ENCODE assay signal across 8 cellular contexts in genomic region chr5:132459031-132459982, GRCh38. TPM values are rescaled to one million over a fixed set of nuclear protein-coding genes. Genes with fewer than 3 reads are reported as not detected.
A peak's percentile ranks its signal among the peaks of the same experiment; 100 is the strongest.
DNase-seq lines count a peak whose midpoint lies in the region; ATAC-seq and TF ChIP-seq lines count a peak whose summit lies in the region.

No MANE protein-coding gene starts in this region.

- H4K20me1 ChIP-seq in SK-N-SH (ENCODE audit: insufficient read depth), result no peaks in the 10 kb centered on the region

- no peak overlapping the region for H2AFZ ChIP-seq in SK-N-SH (ENCODE audit: low read depth)

- DNase-seq in Right ventricle myocardium superior, result no peak
- DNase-seq in right atrium auricular region (ENCODE audit: low spot score), result no peak
- no peak for DNase-seq in SK-N-SH
- peak; percentile 85 for DNase-seq in fibroblast of villous mesenchyme (ENCODE audit: low read depth)
- DNase-seq in upper lobe of left lung, result peak in 1 of 2 donors; percentile 73
- DNase-seq in NCI-H146 treated with DMSO at 0.1 percent for 48 hours (lab: John Stamatoyannopoulos, UW; ENCODE audit: unreplicated experiment), result no peak
- no peak for DNase-seq in aorta

- no peak for TF ChIP-seq CTCF in right atrium auricular region (IDR thresholded peaks at IDR 0.05)
- no peak for TF ChIP-seq CTCF in SK-N-SH (IDR thresholded peaks at IDR 0.05)
- TF ChIP-seq CTCF in fibroblast of villous mesenchyme (IDR thresholded peaks at IDR 0.05; ENCODE audit: insufficient read depth, low read depth, low read length), result no peak
- no peak for TF ChIP-seq CTCF in upper lobe of left lung (IDR thresholded peaks at IDR 0.05)

- CTCF ChIA-PET in SK-N-SH (lab: Yijun Ruan, JAX), result interaction anchor here (0.7 to 1.8 kb wide), 7 partner anchors 15 to 48 kb away, joined by 3 to 5 read pairs (median 3); no protein-coding TSS in a partner anchor

- WGBS in SK-N-SH (ENCODE audit: low lambda C conversion rate), result 76% methylated on average over 6 of the region's 12 CpGs
- WGBS in upper lobe of left lung, 2 donors, result 82 to 84% methylated on average over 9 to 12 of the region's 12 CpGs
- 90 to 93% methylated on average over 12 of the region's 12 CpGs for WGBS in aorta, 2 donors

- no peak for TF ChIP-seq POLR2A in upper lobe of left lung (IDR thresholded peaks at IDR 0.05)

- peaks cover 0 to 54% of the 10 kb centered on the region in 2 donors for H3K4me1 ChIP-seq in right atrium auricular region
- peaks cover 30 to 49% of the 10 kb centered on the region in 2 experiments for H3K4me1 ChIP-seq in SK-N-SH (ENCODE audit: control insufficient read depth in 1 of 2, insufficient read depth in 2 of 2, low read depth in 1 of 2, low read length in 1 of 2)
- peaks cover 68 to 83% (median 75%) of the 10 kb centered on the region in 4 donors for H3K4me1 ChIP-seq in upper lobe of left lung
- H3K4me1 ChIP-seq in aorta (ENCODE audit: control insufficient read depth in 1 of 2, insufficient read depth in 2 of 2, low read length in 2 of 2), result no peaks in the 10 kb centered on the region

- H3K36me3 ChIP-seq in right atrium auricular region (peaks cover 5% of the 10 kb centered on the region), SK-N-SH (replicated peaks in 1 of 2; ENCODE audit: control insufficient read depth in 1 of 2, insufficient read depth in 2 of 2, low read length in 1 of 2) (no peaks in the 10 kb centered on the region), upper lobe of left lung (peaks cover 0 to 7% (median 0%) of the 10 kb centered on the region in 4 donors), aorta (ENCODE audit: control insufficient read depth in 1 of 2, insufficient read depth in 2 of 2, low read length in 1 of 2) (peaks cover 0 to 3% of the 10 kb centered on the region in 2 donors)

- H3K4me3 ChIP-seq in right atrium auricular region (no peak overlapping the region), SK-N-SH (ENCODE audit: low read depth in 2 of 2, low read length in 1 of 2) (no peak overlapping the region), fibroblast of villous mesenchyme (ENCODE audit: low read depth, low read length) (no peak overlapping the region), upper lobe of left lung (no peak overlapping the region), aorta (ENCODE audit: low read length in 2 of 2) (no peak overlapping the region)

- peak overlapping the region; percentile 11; the same call in 1 of the 2 replicates for H3K4me2 ChIP-seq in SK-N-SH

- H3K9me3 ChIP-seq in right atrium auricular region (no peaks in the 10 kb centered on the region), SK-N-SH (no peaks in the 10 kb centered on the region), upper lobe of left lung (no peaks in the 10 kb centered on the region), aorta (ENCODE audit: control insufficient read depth, low read length) (no peaks in the 10 kb centered on the region)

- 0 out of 4 replicates have a peak, but pooled peaks of 1 of the 2 experiments have one; percentile 9 for TF ChIP-seq EP300 in SK-N-SH (IDR thresholded peaks at IDR 0.05; ENCODE audit: borderline replicate concordance in 1 of 2, low read depth in 1 of 2, low read length in 1 of 2)
- no peak for TF ChIP-seq EP300 in upper lobe of left lung (IDR thresholded peaks at IDR 0.05)

- intact Hi-C loops in Right ventricle myocardium superior (cut with DNase I) (no loop called here), aorta (cut with DNase I) (no loop called here)

- H3F3A ChIP-seq in SK-N-SH (replicated peaks; ENCODE audit: insufficient read depth), result peaks cover 26% of the 10 kb centered on the region

- no peaks in the 10 kb centered on the region for H3K79me2 ChIP-seq in SK-N-SH (ENCODE audit: insufficient read depth)

- no peak for TF ChIP-seq RAD21 in SK-N-SH (IDR thresholded peaks at IDR 0.05; ENCODE audit: low read length)

- POLR2A ChIA-PET in SK-N-SH (lab: Yijun Ruan, JAX), result interaction anchor here (0.5 kb wide), 1 partner anchor 33 kb away, joined by 4 read pairs; no protein-coding TSS in a partner anchor

- ATAC-seq in Right ventricle myocardium superior (ENCODE audit: poor library complexity), result peak; percentile 5
- peak; percentile 9 to 46 for ATAC-seq in upper lobe of left lung (ENCODE audit: low FRiP score in 2 of 2)
- ATAC-seq in aorta (ENCODE audit: low FRiP score), result no peak
- ATAC-seq in GM18909 (IDR thresholded peaks at IDR 0.05; ENCODE audit: poor library complexity, unreplicated experiment), result no peak

- H3K27ac ChIP-seq in right atrium auricular region, result no peak overlapping the region
- peak overlapping the region; percentile 44 to 83; a peak in 3 of 4 replicates for H3K27ac ChIP-seq in SK-N-SH (ENCODE audit: low read depth in 2 of 2, low read length in 1 of 2)
- H3K27ac ChIP-seq in upper lobe of left lung, result peak overlapping the region; percentile 72 to 93 (median 90)
- no peak overlapping the region for H3K27ac ChIP-seq in aorta (ENCODE audit: low read depth in 1 of 2, low read length in 2 of 2)

- H3K9me2 ChIP-seq in SK-N-SH, result no peaks in the 10 kb centered on the region

- H3K9ac ChIP-seq in SK-N-SH, result peak overlapping the region; percentile 31; the same call in 1 of the 2 replicates

- H3K27me3 ChIP-seq in right atrium auricular region, result no peaks in the 10 kb centered on the region
- H3K27me3 ChIP-seq in SK-N-SH (ENCODE audit: insufficient read depth), result no peaks in the 10 kb centered on the region
- no peaks in the 10 kb centered on the region for H3K27me3 ChIP-seq in upper lobe of left lung
- no peaks in the 10 kb centered on the region for H3K27me3 ChIP-seq in aorta (ENCODE audit: control insufficient read depth in 1 of 2, insufficient read depth in 2 of 2, low read length in 1 of 2)

TF ChIP-seq in SK-N-SH, 30 proteins besides CTCF, POLR2A, EP300 and RAD21:
- TF ChIP-seq MAX (IDR thresholded peaks at IDR 0.05; ENCODE audit: low read depth), result no peak
- TF ChIP-seq YY1 (IDR thresholded peaks at IDR 0.05; ENCODE audit: low read depth), result peak; percentile 11; the same call in 1 of the 2 replicates
- no peak for TF ChIP-seq EZH2phosphoT487 (IDR thresholded peaks at IDR 0.05; ENCODE audit: borderline replicate concordance, low read depth)
- TF ChIP-seq NRF1 (IDR thresholded peaks at IDR 0.05; ENCODE audit: low read depth, low read length), result no peak
- no peak for TF ChIP-seq GATA2 (CRISPR knock-in tag; IDR thresholded peaks at IDR 0.05)
- peak; percentile 19 for TF ChIP-seq TCF12 (IDR thresholded peaks at IDR 0.05)
- TF ChIP-seq NFIC (IDR thresholded peaks at IDR 0.05; ENCODE audit: borderline replicate concordance), result 0 out of 2 replicates have a peak, but pooled peaks have one; percentile 22
- 0 out of 2 replicates have a peak, but pooled peaks have one; percentile 22 for TF ChIP-seq RXRA (IDR thresholded peaks at IDR 0.05; ENCODE audit: borderline replicate concordance, low read depth)

RNA-seq across cellular contexts. Expression of gene IRF1, which starts 31.3 kb away (rescaled TPM):
- total RNA-seq in Right ventricle myocardium superior (12.5 TPM), right atrium auricular region (10 to 100 TPM; 10.1 to 15.8 TPM), fibroblast of villous mesenchyme (27.1 and 56.6 TPM in 2 replicates), upper lobe of left lung (10 to 100 TPM; 42.1 to 94.3 (median 79.3) TPM), aorta (10 to 100 TPM; 26.8 to 36.1 TPM)
- polyA plus RNA-seq in SK-N-SH (2012; rRNA removed) (13.8 and 15.2 TPM in 2 replicates), aorta (10 to 100 TPM; 12.9 to 13.1 TPM)
- polyA plus RNA-seq in SK-N-SH (2012; cell fraction: cytosol; rRNA removed), result 9.0 and 11.2 TPM in 2 replicates
- polyA plus RNA-seq in SK-N-SH (2012; cell fraction: nucleus; rRNA removed), result 30.4 and 31.8 TPM in 2 replicates

Comparison
In these comparisons a context has a peak if more than half of its experiments do, and no peak if none do; other contexts are left out.
1. ATAC-seq: peak in Right ventricle myocardium superior (single experiment) and upper lobe of left lung (2 of 2); none in aorta (single experiment) and GM18909 (single experiment).
2. H3K27ac ChIP-seq: peak in SK-N-SH (2 of 2) and upper lobe of left lung (4 of 4); none in right atrium auricular region (0 of 2) and aorta (0 of 2).